Comparison of ENCODE assay signal across 30 cellular contexts in the genomic region with DNA sequence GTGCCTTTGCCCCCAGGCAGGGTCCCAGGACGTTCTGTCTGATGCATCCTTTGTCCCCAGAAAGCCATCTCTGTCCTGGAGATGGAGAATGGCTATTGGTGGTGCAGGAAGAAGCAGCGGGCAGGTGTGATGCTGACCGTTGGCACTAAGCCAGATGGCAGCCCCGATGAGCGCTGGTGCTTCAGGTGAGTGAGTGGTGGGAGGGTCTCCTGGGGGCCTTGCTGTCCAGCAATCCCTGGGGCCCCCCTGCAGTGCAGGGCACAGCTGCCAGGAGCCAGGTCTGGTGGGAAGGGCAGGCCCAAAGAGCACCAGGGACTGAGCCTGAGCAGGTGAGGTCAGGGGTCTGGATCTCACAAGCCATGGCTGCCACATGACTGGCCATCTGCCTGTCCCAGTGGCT.
"Had no signal": no experiment of that assay in that cellular context is flagged by ENCODE, and none has a peak within 500 bp of the region (broad histone marks: within the 10 kb centered on the region; RNA-seq: fewer than 3 reads in every experiment).

No MANE protein-coding gene starts in this region.

- H3K4me3 ChIP-seq: heart left ventricle, left lung, ovary, prostate gland, sigmoid colon, upper lobe of left lung had no signal

- FAIRE-seq: islet of Langerhans, small intestine had no signal

- H3K27me3 ChIP-seq: heart left ventricle, left lung, neutrophil, ovary, sigmoid colon, upper lobe of left lung had no signal

- H3K9me3 ChIP-seq: heart left ventricle, left lung, neutrophil, ovary, prostate gland, sigmoid colon, upper lobe of left lung had no signal

- H3K27ac ChIP-seq: heart left ventricle, left lung, neutrophil, ovary, prostate gland, sigmoid colon, upper lobe of left lung, WERI-Rb-1 had no signal

- DNase-seq: activated CD4-positive, alpha-beta memory T cell treated with anti-CD3 and anti-CD28 coated beads for 36 hours; activated CD4-positive, alpha-beta T cell treated with anti-CD3 and anti-CD28 coated beads, Interleukin-2, amount 10 ng/mL, durations not matched to agents 24 days and 14 days; activated CD4-positive, CD25-positive, alpha-beta regulatory T cell treated with anti-CD3 and anti-CD28 coated beads, Interleukin-2, amount 50 U/mL, for 72 hours; activated CD8-positive, alpha-beta memory T cell treated with anti-CD3 and anti-CD28 coated beads, Interleukin-2, amount 50 U/mL, for 4 hours; activated gamma-delta T cell treated with Interleukin-2 at 50 U/mL for 16 hours; activated naive CD8-positive, alpha-beta T cell treated with anti-CD3 and anti-CD28 coated beads, Interleukin-2, amount 50 U/mL, for 24 hours; activated T-cell treated with anti-CD3 and anti-CD28 coated beads, Interleukin-2, amount 50 U/mL, for 1 hour; amygdala; caudate nucleus; cortex of kidney; foreskin fibroblast; heart left ventricle; left lung; ovary; retina; sigmoid colon; small intestine; stimulated activated CD4-positive, alpha-beta T cell treated with anti-CD3 and anti-CD28 coated beads, Interleukin-4, amount 100 ng/mL, for 24 hours; stimulated activated naive CD8-positive, alpha-beta T cell treated with anti-CD3 and anti-CD28 coated beads, Interleukin-15, amount 100 ng/mL, for 72 hours; T-helper 17 cell; T1000; upper lobe of left lung; WERI-Rb-1 had no signal

- H3K4me3 Mint-ChIP-seq: activated CD4-positive, alpha-beta memory T cell treated with anti-CD3 and anti-CD28 coated beads for 36 hours; activated CD4-positive, alpha-beta T cell treated with anti-CD3 and anti-CD28 coated beads, Interleukin-2, amount 10 ng/mL, durations not matched to agents 24 days and 14 days; activated naive CD4-positive, alpha-beta T cell treated with anti-CD3 and anti-CD28 coated beads, Interleukin-2, amount 50 U/mL, for 24 hours; activated naive CD8-positive, alpha-beta T cell treated with anti-CD3 and anti-CD28 coated beads, Interleukin-2, amount 50 U/mL, for 24 hours; activated T-helper 17 cell treated with anti-CD3 and anti-CD28 coated beads, Interleukin-2, amount 50 U/mL, for 72 hours; nephron; stimulated activated memory B cell treated with anti-CD40 and anti-IgM and Interleukin-4, amounts not matched to agents 10 μg/mL and 1 μg/mL and 100 μg/mL, for 72 hours; stimulated activated naive CD8-positive, alpha-beta T cell treated with anti-CD3 and anti-CD28 coated beads, Interleukin-15, amount 100 ng/mL, for 72 hours; T-helper 17 cell had no signal

- H3K27ac Mint-ChIP-seq: activated CD4-positive, alpha-beta memory T cell treated with anti-CD3 and anti-CD28 coated beads for 36 hours; activated CD4-positive, alpha-beta T cell treated with anti-CD3 and anti-CD28 coated beads, Interleukin-2, amount 10 ng/mL, durations not matched to agents 24 days and 14 days; activated naive CD8-positive, alpha-beta T cell treated with anti-CD3 and anti-CD28 coated beads, Interleukin-2, amount 50 U/mL, for 24 hours; nephron; stimulated activated memory B cell treated with anti-CD40 and anti-IgM and Interleukin-4, amounts not matched to agents 10 μg/mL and 1 μg/mL and 100 μg/mL, for 72 hours had no signal

- H3K4me1 ChIP-seq: prostate gland had no signal

- H3K27me3 Mint-ChIP-seq: activated CD4-positive, alpha-beta memory T cell treated with anti-CD3 and anti-CD28 coated beads for 36 hours; activated CD4-positive, alpha-beta T cell treated with anti-CD3 and anti-CD28 coated beads, Interleukin-2, amount 10 ng/mL, durations not matched to agents 24 days and 14 days; activated naive CD4-positive, alpha-beta T cell treated with anti-CD3 and anti-CD28 coated beads, Interleukin-2, amount 50 U/mL, for 24 hours; activated naive CD8-positive, alpha-beta T cell treated with anti-CD3 and anti-CD28 coated beads, Interleukin-2, amount 50 U/mL, for 24 hours; activated T-helper 17 cell treated with anti-CD3 and anti-CD28 coated beads, Interleukin-2, amount 50 U/mL, for 72 hours; stimulated activated memory B cell treated with anti-CD40 and anti-IgM and Interleukin-4, amounts not matched to agents 10 μg/mL and 1 μg/mL and 100 μg/mL, for 72 hours; stimulated activated naive CD8-positive, alpha-beta T cell treated with anti-CD3 and anti-CD28 coated beads, Interleukin-15, amount 100 ng/mL, for 72 hours; T-helper 17 cell had no signal

- H3K36me3 ChIP-seq: ovary, prostate gland, sigmoid colon had no signal

- H3K9me3 Mint-ChIP-seq: activated CD4-positive, alpha-beta memory T cell treated with anti-CD3 and anti-CD28 coated beads for 36 hours; activated CD4-positive, alpha-beta T cell treated with anti-CD3 and anti-CD28 coated beads, Interleukin-2, amount 10 ng/mL, durations not matched to agents 24 days and 14 days; activated naive CD4-positive, alpha-beta T cell treated with anti-CD3 and anti-CD28 coated beads, Interleukin-2, amount 50 U/mL, for 24 hours; activated naive CD8-positive, alpha-beta T cell treated with anti-CD3 and anti-CD28 coated beads, Interleukin-2, amount 50 U/mL, for 24 hours; activated T-helper 17 cell treated with anti-CD3 and anti-CD28 coated beads, Interleukin-2, amount 50 U/mL, for 72 hours; nephron; stimulated activated memory B cell treated with anti-CD40 and anti-IgM and Interleukin-4, amounts not matched to agents 10 μg/mL and 1 μg/mL and 100 μg/mL, for 72 hours; stimulated activated naive CD8-positive, alpha-beta T cell treated with anti-CD3 and anti-CD28 coated beads, Interleukin-15, amount 100 ng/mL, for 72 hours had no signal
